In the genomic region with DNA sequence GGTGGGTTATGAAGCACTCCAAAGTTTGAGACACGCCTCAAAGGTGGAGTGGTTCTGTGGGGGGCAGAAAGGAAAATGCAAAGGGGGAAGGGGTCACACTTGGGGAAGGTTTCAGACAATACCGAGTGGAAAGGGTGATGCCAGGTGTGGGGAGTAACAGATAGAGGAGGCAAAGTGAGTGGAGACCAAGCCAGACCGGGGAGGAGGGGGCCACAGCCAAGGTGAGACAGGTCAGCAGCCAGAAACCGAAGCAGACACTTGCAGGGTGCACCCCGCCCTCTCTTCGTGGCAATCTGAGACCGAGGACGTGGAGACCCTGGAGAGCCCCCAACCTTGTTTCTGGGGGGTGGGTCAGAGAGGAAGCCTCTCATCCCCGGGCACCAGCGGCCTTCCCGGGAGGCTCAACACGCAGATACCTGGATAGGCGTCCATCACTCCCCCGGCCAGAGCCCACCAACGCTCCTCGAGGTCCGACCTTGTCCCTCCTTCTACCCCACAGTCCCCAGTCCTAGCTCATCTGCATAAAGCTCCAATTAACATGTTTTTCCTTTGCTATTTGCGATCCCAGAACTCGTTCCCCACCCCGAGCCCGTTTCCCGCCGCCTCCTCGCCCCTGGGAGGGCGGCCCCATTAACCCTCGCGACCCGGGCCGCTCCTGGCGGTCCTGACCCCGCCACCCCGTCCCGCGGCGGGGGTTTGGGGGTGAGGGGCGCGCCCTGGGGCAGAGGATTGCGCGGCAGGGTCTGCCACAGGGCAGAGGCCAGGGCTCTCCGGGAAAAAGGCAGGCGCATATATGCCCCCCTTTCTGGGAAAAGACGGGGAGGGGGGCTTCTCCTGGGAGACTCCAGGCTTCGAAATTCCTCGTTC, we compare ENCODE assay signal across 1 cellular context.
TF ChIP-seq lines count a peak whose summit lies in the region.

No MANE protein-coding gene starts in this region.

TF ChIP-seq in endothelial cell of umbilical vein, 7 proteins besides CTCF, POLR2A, EP300 and RAD21:
- TF ChIP-seq POLR2AphosphoS5 (IDR thresholded peaks at IDR 0.05; ENCODE audit: insufficient read depth, low read depth, low read length), result no peak
- TF ChIP-seq EZH2 (IDR thresholded peaks at IDR 0.05; ENCODE audit: borderline replicate concordance, low read depth, low read length, severe bottlenecking), result peak; percentile 69
